In genomic region chr5:135193213-135194125, GRCh38 we compare ENCODE assay signal across 14 cellular contexts.
DNase-seq lines count a peak whose midpoint lies in the region; TF ChIP-seq lines count a peak whose summit lies in the region.
"Had no signal": no experiment of that assay in that cellular context is flagged by ENCODE, and none has a peak within 500 bp of the region (broad histone marks: within the 10 kb centered on the region; RNA-seq: fewer than 3 reads in every experiment).

No MANE protein-coding gene starts in this region.

- H3K4me2 ChIP-seq in SK-N-SH (peak overlapping the region; percentile 34), osteoblast (ENCODE audit: insufficient read depth, low read length) (peak overlapping the region; percentile 54)

- TF ChIP-seq CTCF in SK-N-SH (IDR thresholded peaks at IDR 0.05) = no peak
- no peak for TF ChIP-seq CTCF in esophagus squamous epithelium (IDR thresholded peaks at IDR 0.05)
- no peak for TF ChIP-seq CTCF in osteoblast (IDR thresholded peaks at IDR 0.05; ENCODE audit: extremely low read depth, low read depth, low read length)

- H3K9me2 ChIP-seq in SK-N-SH = no peaks in the 10 kb centered on the region

- H3K27me3 ChIP-seq in SK-N-SH (ENCODE audit: insufficient read depth) = no peaks in the 10 kb centered on the region
- peaks cover 0 to 8% (median 0%) of the 10 kb centered on the region in 4 donors for H3K27me3 ChIP-seq in esophagus squamous epithelium
- no peaks in the 10 kb centered on the region for H3K27me3 ChIP-seq in osteoblast (ENCODE audit: insufficient read depth, low read length)

- no peak for TF ChIP-seq POLR2A in esophagus squamous epithelium (IDR thresholded peaks at IDR 0.05)

- H3K79me2 ChIP-seq in SK-N-SH (ENCODE audit: insufficient read depth) (no peaks in the 10 kb centered on the region), osteoblast (ENCODE audit: insufficient read depth, low read length) (no peaks in the 10 kb centered on the region)

- no peaks in the 10 kb centered on the region for H4K20me1 ChIP-seq in SK-N-SH (ENCODE audit: insufficient read depth)
- H4K20me1 ChIP-seq in osteoblast (ENCODE audit: insufficient read depth, low read length) = no peaks in the 10 kb centered on the region

- TF ChIP-seq RAD21 in SK-N-SH (IDR thresholded peaks at IDR 0.05; ENCODE audit: low read length) = no peak

- DNase-seq in GM03348 (ENCODE audit: low spot score) (peak; percentile 68), SK-N-SH (no peak), esophagus squamous epithelium (lab: John Stamatoyannopoulos, UW) (no peak), osteoblast (ENCODE audit: insufficient read length, low spot score, missing footprints) (peak; percentile 84), NCI-H82 (lab: John Stamatoyannopoulos, UW) (no peak), putamen (ENCODE audit: low spot score) (no peak), NCI-H187 treated with DMSO at 0.1 percent for 48 hours (lab: John Stamatoyannopoulos, UW) (no peak)
- DNase-seq: activated naive CD8-positive, alpha-beta T cell treated with anti-CD3 and anti-CD28 coated beads for 36 hours; CD8-positive, alpha-beta memory T cell; NCI-H2081 treated with DMSO at 0.1 percent for 48 hours; nephron progenitor cell had no signal

- no peaks in the 10 kb centered on the region for H3K36me3 ChIP-seq in SK-N-SH (replicated peaks in 1 of 2; ENCODE audit: control insufficient read depth in 1 of 2, insufficient read depth in 2 of 2, low read length in 1 of 2)
- H3K36me3 ChIP-seq in esophagus squamous epithelium = no peaks in the 10 kb centered on the region
- no peaks in the 10 kb centered on the region for H3K36me3 ChIP-seq in osteoblast (ENCODE audit: insufficient read depth, low read length)

- H3K9ac ChIP-seq in SK-N-SH = no peak overlapping the region

- intact Hi-C loops in esophagus squamous epithelium (cut with DNase I) = no loop called here

- no peak for TF ChIP-seq EP300 in SK-N-SH (IDR thresholded peaks at IDR 0.05; ENCODE audit: borderline replicate concordance in 1 of 2, low read depth in 1 of 2, low read length in 1 of 2)

- H3K9me3 ChIP-seq in SK-N-SH (no peaks in the 10 kb centered on the region), esophagus squamous epithelium (no peaks in the 10 kb centered on the region), osteoblast (ENCODE audit: low read depth, low read length) (no peaks in the 10 kb centered on the region)

- CTCF ChIA-PET in SK-N-SH (lab: Yijun Ruan, JAX) = interaction anchor here (0.8 to 3.9 kb wide), 6 partner anchors 11 to 288 kb away, joined by 3 to 18 read pairs (median 6); partner anchors contain the start of gene PCBD2

- H3F3A ChIP-seq in SK-N-SH (replicated peaks; ENCODE audit: insufficient read depth) = peaks cover 3% of the 10 kb centered on the region

- H3K4me3 ChIP-seq in SK-N-SH (ENCODE audit: low read depth in 2 of 2, low read length in 1 of 2) = no peak overlapping the region
- H3K4me3 ChIP-seq in esophagus squamous epithelium = no peak overlapping the region
- no peak overlapping the region for H3K4me3 ChIP-seq in osteoblast (ENCODE audit: insufficient read depth, low read length)
- H3K4me3 ChIP-seq: SK-N-MC, skin epidermis had no signal

- POLR2A ChIA-PET in SK-N-SH (lab: Yijun Ruan, JAX) = no interaction called here

- 76% methylated on average over 8 of the region's 8 CpGs for WGBS in SK-N-SH (ENCODE audit: low lambda C conversion rate)
- 62 to 68% methylated on average over 7 of the region's 8 CpGs for WGBS in esophagus squamous epithelium, 2 donors

- H3K4me1 ChIP-seq in SK-N-SH (ENCODE audit: control insufficient read depth in 1 of 2, insufficient read depth in 2 of 2, low read depth in 1 of 2, low read length in 1 of 2) (peaks cover 0 to 7% of the 10 kb centered on the region in 2 experiments; a peak in 1 of 4 replicates), esophagus squamous epithelium (peaks cover 5 to 75% (median 38%) of the 10 kb centered on the region in 3 donors), osteoblast (ENCODE audit: insufficient read depth, low read length) (peaks cover 31% of the 10 kb centered on the region)

- H3K27ac ChIP-seq in SK-N-SH (ENCODE audit: low read depth in 2 of 2, low read length in 1 of 2) (peak overlapping the region in 1 of 2 experiments; percentile 8; a peak in 1 of 4 replicates), esophagus squamous epithelium (peak overlapping the region; percentile 90 to 97 (median 94)), osteoblast (ENCODE audit: low read depth, low read length) (peak overlapping the region; percentile 85)
- H3K27ac ChIP-seq: HL-60, SK-N-MC, skin epidermis had no signal

- H2AFZ ChIP-seq in SK-N-SH (ENCODE audit: low read depth) (no peak overlapping the region), osteoblast (ENCODE audit: low read length) (no peak overlapping the region)

TF ChIP-seq in SK-N-SH, 30 proteins besides CTCF, POLR2A, EP300 and RAD21:
- TF ChIP-seq ZBTB33 (IDR thresholded peaks at IDR 0.05; ENCODE audit: borderline replicate concordance, low read depth) (no peak), TAF1 (IDR thresholded peaks at IDR 0.05; ENCODE audit: borderline replicate concordance, low read depth, low read length) (no peak), RXRA (IDR thresholded peaks at IDR 0.05; ENCODE audit: borderline replicate concordance, low read depth) (no peak), TCF12 (IDR thresholded peaks at IDR 0.05) (peak; percentile 20; the same call in 1 of the 2 replicates), EZH2phosphoT487 (IDR thresholded peaks at IDR 0.05; ENCODE audit: borderline replicate concordance, low read depth) (no peak), JUND (IDR thresholded peaks at IDR 0.05) (no peak), MXI1 (IDR thresholded peaks at IDR 0.05; ENCODE audit: low read depth, low read length) (no peak), FOSL2 (IDR thresholded peaks at IDR 0.05; ENCODE audit: borderline replicate concordance, low read depth) (0 out of 2 replicates have a peak, but pooled peaks have one; percentile 19)

Comparison
In these comparisons a context has a peak if more than half of its experiments do, and no peak if none do; other contexts are left out.
1. DNase-seq: peak in GM03348 (single experiment) and osteoblast (single experiment); none in SK-N-SH (single experiment), esophagus squamous epithelium (single experiment), NCI-H82 (single experiment), putamen (single experiment) and NCI-H187 treated with DMSO at 0.1 percent for 48 hours (single experiment).